12 cellular contexts compared by ENCODE assay signal in the genomic region with DNA sequence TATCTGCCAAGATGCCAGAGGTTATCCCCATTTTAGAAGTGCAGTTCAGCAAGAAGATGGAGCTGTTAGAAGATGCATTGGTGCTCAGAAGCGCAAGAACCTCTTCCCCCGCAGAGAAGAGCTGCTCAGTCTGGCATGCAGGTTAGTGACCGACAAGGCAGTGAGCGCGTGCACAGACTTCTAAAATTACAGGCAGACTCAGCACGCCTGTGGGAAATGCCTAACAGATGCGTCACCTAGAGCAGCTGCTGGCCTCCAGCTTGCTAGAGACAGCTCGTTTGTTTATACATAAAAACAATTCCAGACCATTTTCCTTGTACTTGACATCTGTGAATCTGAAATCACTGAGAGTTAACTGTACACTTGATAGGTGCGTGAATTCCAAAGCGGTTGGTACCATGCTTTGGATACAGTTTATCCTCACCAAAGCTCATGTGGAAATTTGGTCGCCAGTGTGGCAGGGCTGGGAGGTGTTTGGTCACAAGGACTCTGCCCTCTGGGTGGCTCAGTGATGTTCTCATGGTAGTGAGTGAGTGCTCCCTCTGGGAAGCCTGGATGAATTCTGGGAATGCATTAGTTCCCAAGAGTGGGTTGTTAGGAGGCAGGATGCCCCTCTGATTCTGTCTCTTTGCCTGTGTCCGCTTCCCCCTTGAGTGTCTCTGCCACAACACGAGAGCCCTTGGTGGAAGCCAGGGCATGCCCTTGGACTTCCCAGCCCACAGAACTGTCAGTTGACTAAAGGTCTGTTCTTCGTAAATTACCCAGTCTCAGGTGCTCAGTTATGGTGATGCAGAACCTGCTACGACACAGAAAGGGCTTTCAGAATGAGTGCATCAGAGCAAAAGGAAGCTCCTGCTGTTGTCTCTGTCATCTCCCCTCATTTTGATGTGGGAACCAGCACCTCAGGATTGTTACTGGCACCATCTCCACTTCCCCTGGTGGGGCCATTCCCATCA. TPM values are rescaled to one million over a fixed set of nuclear protein-coding genes. Genes with fewer than 3 reads are reported as not detected.
DNase-seq lines count a peak whose midpoint lies in the region; ATAC-seq and TF ChIP-seq lines count a peak whose summit lies in the region.
"Had no signal": no experiment of that assay in that cellular context is flagged by ENCODE, and none has a peak within 500 bp of the region (broad histone marks: within the 10 kb centered on the region; RNA-seq: fewer than 3 reads in every experiment).

No MANE protein-coding gene starts in this region.

- peaks cover 4 to 16% of the 10 kb centered on the region in 2 donors for H3K4me1 ChIP-seq in uterus

- TF ChIP-seq CTCF in natural killer cell (IDR thresholded peaks at IDR 0.05) (no peak), uterus (IDR thresholded peaks at IDR 0.05) (no peak)

- intact Hi-C loops in natural killer cell (cut with micrococcal nuclease) (no loop called here), uterus (cut with DNase I; ENCODE audit: low total_unique reads) (loop anchor here (5.0 to 10.0 kb wide), 2 partner anchors 188 to 315 kb away; a partner anchor contains a TSS)

- ATAC-seq in natural killer cell treated with Interleukin-12 subunit alpha and Interleukin-12 subunit beta and Interleukin-15 and Interleukin-18, amount 100 ng/mL, for 72 hours, result no peak
- no peak for ATAC-seq in natural killer cell
- ATAC-seq: CD8-positive, alpha-beta T cell had no signal

- DNase-seq in natural killer cell treated with Interleukin-12 subunit alpha and Interleukin-12 subunit beta and Interleukin-15 and Interleukin-18, amount 100 ng/mL, for 72 hours (ENCODE audit: low spot score), result peak; percentile 44
- no peak for DNase-seq in natural killer cell
- DNase-seq in iris pigment epithelial cell (ENCODE audit: low read depth), result peak; percentile 99
- DNase-seq in uterus, result peak; percentile 81 to 89
- no peak for DNase-seq in NCI-H1436 (lab: John Stamatoyannopoulos, UW)
- DNase-seq in SKM-1 (lab: John Stamatoyannopoulos, UW; ENCODE audit: unreplicated experiment), result no peak
- no peak for DNase-seq in HEK293T (ENCODE audit: extremely low spot score)
- DNase-seq: CD8-positive, alpha-beta T cell; NCI-H510A treated with DMSO at 0.1 percent for 48 hours had no signal

- peaks cover 23 to 24% of the 10 kb centered on the region in 2 donors for H3K4me1 Mint-ChIP-seq in natural killer cell treated with Interleukin-12 subunit alpha and Interleukin-12 subunit beta and Interleukin-15 and Interleukin-18, amount 100 ng/mL, for 72 hours (ENCODE audit: low read depth in 2 of 2)
- peaks cover 31 to 35% of the 10 kb centered on the region in 2 donors for H3K4me1 Mint-ChIP-seq in natural killer cell
- H3K4me1 Mint-ChIP-seq: neural crest cell had no signal

- no peak for TF ChIP-seq POLR2A in uterus (IDR thresholded peaks at IDR 0.05)

- peaks cover 14% of the 10 kb centered on the region for H3K36me3 Mint-ChIP-seq in natural killer cell treated with Interleukin-12 subunit alpha and Interleukin-12 subunit beta and Interleukin-15 and Interleukin-18, amount 100 ng/mL, for 72 hours
- H3K36me3 Mint-ChIP-seq in natural killer cell, result peaks cover 7% of the 10 kb centered on the region

- H3K9me3 ChIP-seq in uterus, result no peaks in the 10 kb centered on the region

- H3K27ac ChIP-seq in angular gyrus (ENCODE audit: low read depth, low read length) (peak overlapping the region; percentile 49), uterus (peak overlapping the region; percentile 64 to 95)

- POLR2A ChIA-PET in HEK293T (lab: Yijun Ruan, JAX), result interaction anchor here (1.3 kb wide), 1 partner anchor 24 kb away, joined by 5 read pairs; a partner anchor contains a TSS

- CTCF ChIA-PET in HEK293T (lab: Yijun Ruan, JAX), result no interaction called here

- no peaks in the 10 kb centered on the region for H3K9me3 Mint-ChIP-seq in natural killer cell treated with Interleukin-12 subunit alpha and Interleukin-12 subunit beta and Interleukin-15 and Interleukin-18, amount 100 ng/mL, for 72 hours
- no peaks in the 10 kb centered on the region for H3K9me3 Mint-ChIP-seq in natural killer cell
- H3K9me3 Mint-ChIP-seq: activated naive CD4-positive, alpha-beta T cell treated with anti-CD3 and anti-CD28 coated beads, Interleukin-2, amount 50 U/mL, for 24 hours; CD8-positive, alpha-beta T cell; neural crest cell had no signal

- no peaks in the 10 kb centered on the region for H3K27me3 ChIP-seq in uterus

- peaks cover 0 to 2% of the 10 kb centered on the region in 2 donors for H3K27me3 Mint-ChIP-seq in natural killer cell treated with Interleukin-12 subunit alpha and Interleukin-12 subunit beta and Interleukin-15 and Interleukin-18, amount 100 ng/mL, for 72 hours
- peaks cover 0 to 3% of the 10 kb centered on the region in 2 donors for H3K27me3 Mint-ChIP-seq in natural killer cell (ENCODE audit: low read depth in 2 of 2)
- H3K27me3 Mint-ChIP-seq: activated naive CD4-positive, alpha-beta T cell treated with anti-CD3 and anti-CD28 coated beads, Interleukin-2, amount 50 U/mL, for 24 hours had no signal

- H3K27ac Mint-ChIP-seq in natural killer cell treated with Interleukin-12 subunit alpha and Interleukin-12 subunit beta and Interleukin-15 and Interleukin-18, amount 100 ng/mL, for 72 hours, result no peak overlapping the region
- H3K27ac Mint-ChIP-seq in natural killer cell, result no peak overlapping the region
- H3K27ac Mint-ChIP-seq: activated naive CD4-positive, alpha-beta T cell treated with anti-CD3 and anti-CD28 coated beads, Interleukin-2, amount 50 U/mL, for 24 hours; CD8-positive, alpha-beta T cell had no signal

- no peaks in the 10 kb centered on the region for H3K36me3 ChIP-seq in uterus

- no peak overlapping the region for H3K4me3 ChIP-seq in uterus

- no peak overlapping the region for H3K4me3 Mint-ChIP-seq in natural killer cell treated with Interleukin-12 subunit alpha and Interleukin-12 subunit beta and Interleukin-15 and Interleukin-18, amount 100 ng/mL, for 72 hours
- no peak overlapping the region for H3K4me3 Mint-ChIP-seq in natural killer cell
- H3K4me3 Mint-ChIP-seq: activated naive CD4-positive, alpha-beta T cell treated with anti-CD3 and anti-CD28 coated beads, Interleukin-2, amount 50 U/mL, for 24 hours; CD8-positive, alpha-beta T cell; neural crest cell had no signal

TF ChIP-seq in HEK293T, 16 proteins besides CTCF, POLR2A, EP300 and RAD21:
- TF ChIP-seq FOXK2 (IDR thresholded peaks at IDR 0.05) (no peak), L3MBTL2 (conservative IDR thresholded peaks at IDR 0.05) (no peak), ARNT (IDR thresholded peaks at IDR 0.05) (no peak), FOXA1 (IDR thresholded peaks at IDR 0.05) (no peak), CTBP1 (IDR thresholded peaks at IDR 0.05; ENCODE audit: borderline replicate concordance) (no peak), SP1 (IDR thresholded peaks at IDR 0.05) (no peak), LEF1 (IDR thresholded peaks at IDR 0.05; ENCODE audit: borderline replicate concordance) (no peak), TARDBP (IDR thresholded peaks at IDR 0.05) (no peak), BHLHE40 (IDR thresholded peaks at IDR 0.05; ENCODE audit: borderline replicate concordance) (no peak), HDGF (IDR thresholded peaks at IDR 0.05; ENCODE audit: borderline replicate concordance) (no peak), FOXM1 (IDR thresholded peaks at IDR 0.05; ENCODE audit: borderline replicate concordance) (no peak), ELF4 (IDR thresholded peaks at IDR 0.05) (no peak)
- TF ChIP-seq, protein P1, sequence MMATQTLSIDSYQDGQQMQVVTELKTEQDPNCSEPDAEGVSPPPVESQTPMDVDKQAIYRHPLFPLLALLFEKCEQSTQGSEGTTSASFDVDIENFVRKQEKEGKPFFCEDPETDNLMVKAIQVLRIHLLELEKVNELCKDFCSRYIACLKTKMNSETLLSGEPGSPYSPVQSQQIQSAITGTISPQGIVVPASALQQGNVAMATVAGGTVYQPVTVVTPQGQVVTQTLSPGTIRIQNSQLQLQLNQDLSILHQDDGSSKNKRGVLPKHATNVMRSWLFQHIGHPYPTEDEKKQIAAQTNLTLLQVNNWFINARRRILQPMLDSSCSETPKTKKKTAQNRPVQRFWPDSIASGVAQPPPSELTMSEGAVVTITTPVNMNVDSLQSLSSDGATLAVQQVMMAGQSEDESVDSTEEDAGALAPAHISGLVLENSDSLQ (IDR thresholded peaks at IDR 0.05), result no peak

RNA-seq across cellular contexts. Expression of a gene that starts 24.4 kb away (rescaled TPM):
- 10 to 100 TPM; 23.5 to 32.5 TPM for total RNA-seq in natural killer cell treated with Interleukin-12 subunit alpha and Interleukin-12 subunit beta and Interleukin-15 and Interleukin-18, amount 100 ng/mL, for 72 hours
- total RNA-seq in natural killer cell, result 10 to 100 TPM; 19.0 to 24.2 (median 23.1) TPM
- total RNA-seq in uterus, result 10 to 100 TPM; 33.3 to 75.5 (median 55.2) TPM

RNA-seq across cellular contexts. Expression of a gene that starts 24.5 kb away (rescaled TPM):
- total RNA-seq in natural killer cell treated with Interleukin-12 subunit alpha and Interleukin-12 subunit beta and Interleukin-15 and Interleukin-18, amount 100 ng/mL, for 72 hours, result 10 to 100 TPM; 17.3 to 34.0 TPM
- 10 to 100 TPM in 2 of 3 donors, 1 to 10 TPM in 1; 8.8 to 12.4 (median 12.3) TPM for total RNA-seq in natural killer cell
- total RNA-seq in uterus, result 10 to 100 TPM in 2 of 4 donors, 1 to 10 TPM in 2; 5.0 to 29.6 (median 15.7) TPM

RNA-seq across cellular contexts. Expression of a gene that starts 55.9 kb away (rescaled TPM):
- not detected for total RNA-seq in natural killer cell treated with Interleukin-12 subunit alpha and Interleukin-12 subunit beta and Interleukin-15 and Interleukin-18, amount 100 ng/mL, for 72 hours
- total RNA-seq in natural killer cell, result not detected
- not detected for total RNA-seq in uterus
- total RNA-seq: CD8-positive, alpha-beta T cell; neural crest cell had no signal

Comparison
In these comparisons a context has a peak if more than half of its experiments do, and no peak if none do; other contexts are left out.
1. DNase-seq: peak in natural killer cell treated with Interleukin-12 subunit alpha and Interleukin-12 subunit beta and Interleukin-15 and Interleukin-18, amount 100 ng/mL, for 72 hours (single experiment), iris pigment epithelial cell (single experiment) and uterus (2 of 2); none in natural killer cell (single experiment), NCI-H1436 (single experiment), SKM-1 (single experiment) and HEK293T (single experiment).